Comparison of ENCODE assay signal across 18 cellular contexts in the genomic region with DNA sequence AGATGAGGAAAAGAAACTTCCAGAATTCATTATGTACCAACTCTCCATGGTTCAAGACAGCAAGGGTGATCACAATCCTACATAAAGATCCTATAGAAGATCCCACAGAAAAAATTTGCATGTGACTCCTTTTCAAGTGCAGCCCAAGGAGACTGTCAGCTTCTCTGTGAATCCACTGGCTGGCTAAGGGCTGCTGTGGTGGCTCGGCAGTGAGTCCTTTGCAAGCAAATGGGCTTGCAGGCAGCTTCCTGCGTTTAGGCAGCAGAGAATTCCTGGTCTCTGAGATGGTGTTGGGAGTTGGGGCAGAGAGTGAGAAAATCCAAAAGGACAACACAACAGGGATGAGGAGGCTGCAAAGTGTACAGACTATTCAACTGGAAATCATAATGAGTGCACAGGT. TPM values are rescaled to one million over a fixed set of nuclear protein-coding genes. Genes with fewer than 3 reads are reported as not detected.
DNase-seq lines count a peak whose midpoint lies in the region; ATAC-seq, FAIRE-seq and TF ChIP-seq lines count a peak whose summit lies in the region.
"Had no signal": no experiment of that assay in that cellular context is flagged by ENCODE, and none has a peak within 500 bp of the region (broad histone marks: within the 10 kb centered on the region; RNA-seq: fewer than 3 reads in every experiment).

No MANE protein-coding gene starts in this region.

- H4K91ac ChIP-seq in H9 (ENCODE audit: insufficient read length, low read depth, low read length): no peak overlapping the region

- no peaks in the 10 kb centered on the region for H3K79me2 ChIP-seq in H9 (ENCODE audit: insufficient read depth, low read length)

- H3K4me1 ChIP-seq in H9 (ENCODE audit: insufficient read depth, low read length): no peaks in the 10 kb centered on the region
- H3K4me1 ChIP-seq in iPS DF 6.9 (ENCODE audit: control insufficient read depth, insufficient read depth, low read length): no peaks in the 10 kb centered on the region
- H3K4me1 ChIP-seq in tibial nerve: peaks cover 0 to 3% (median 0%) of the 10 kb centered on the region in 4 donors
- no peaks in the 10 kb centered on the region for H3K4me1 ChIP-seq in upper lobe of left lung
- H3K4me1 ChIP-seq: BLaER1 treated with 17β-estradiol and CSF1 and Interleukin-3, amounts not matched to agents 10 nM and 100 nM had no signal

- TF ChIP-seq EP300 in tibial nerve (IDR thresholded peaks at IDR 0.05) (no peak), upper lobe of left lung (IDR thresholded peaks at IDR 0.05) (no peak)

- H4K20me1 ChIP-seq in H9 (ENCODE audit: control insufficient read depth, insufficient read depth, insufficient read length): no peaks in the 10 kb centered on the region
- H4K20me1 ChIP-seq: BLaER1 treated with 17β-estradiol and CSF1 and Interleukin-3, amounts not matched to agents 10 nM and 100 nM had no signal

- no peak for ATAC-seq in upper lobe of left lung (ENCODE audit: low FRiP score in 2 of 2)
- ATAC-seq: CD8-positive, alpha-beta T cell; GM12878 had no signal

- H3K23me2 ChIP-seq in H9 (ENCODE audit: insufficient read length, low read depth, low read length, poor library complexity, severe bottlenecking): no peaks in the 10 kb centered on the region

- TF ChIP-seq POLR2A in tibial nerve (IDR thresholded peaks at IDR 0.05) (no peak), upper lobe of left lung (IDR thresholded peaks at IDR 0.05) (no peak)

- no peaks in the 10 kb centered on the region for H3K27me3 Mint-ChIP-seq in H9 (ENCODE audit: low read depth)
- H3K27me3 Mint-ChIP-seq: B cell had no signal

- peak overlapping the region in 2 of 3 experiments; percentile 7 to 49; a peak in 3 of 7 replicates for H3K27ac Mint-ChIP-seq in H9
- H3K27ac Mint-ChIP-seq: B cell; CD8-positive, alpha-beta T cell had no signal

- H3K79me1 ChIP-seq in H9 (ENCODE audit: insufficient read depth, low read depth, low read length, poor library complexity, severe bottlenecking): no peaks in the 10 kb centered on the region

- H4K8ac ChIP-seq in H9 (replicated peaks; ENCODE audit: insufficient read length, low read depth, low read length): no peak overlapping the region

- no peak overlapping the region for H3K4me2 ChIP-seq in H9 (ENCODE audit: insufficient read depth, insufficient read length, low read length)
- H3K4me2 ChIP-seq: BLaER1 treated with 17β-estradiol and CSF1 and Interleukin-3, amounts not matched to agents 10 nM and 100 nM had no signal

- no peaks in the 10 kb centered on the region for H3K36me3 ChIP-seq in bronchial epithelial cell (ENCODE audit: control insufficient read depth, insufficient read depth, low read length)
- no peaks in the 10 kb centered on the region for H3K36me3 ChIP-seq in iPS DF 6.9 (ENCODE audit: control insufficient read depth, insufficient read depth, low read length)
- H3K36me3 ChIP-seq in tibial nerve: no peaks in the 10 kb centered on the region
- H3K36me3 ChIP-seq in upper lobe of left lung: no peaks in the 10 kb centered on the region
- H3K36me3 ChIP-seq: BLaER1 treated with 17β-estradiol and CSF1 and Interleukin-3, amounts not matched to agents 10 nM and 100 nM had no signal

- no peak overlapping the region for H3K9ac ChIP-seq in H9 (ENCODE audit: extremely low read depth, insufficient read length, low read length)
- H3K9ac ChIP-seq: BLaER1 treated with 17β-estradiol and CSF1 and Interleukin-3, amounts not matched to agents 10 nM and 100 nM had no signal

- H3K18ac ChIP-seq in H9 (ENCODE audit: insufficient read length, low read depth, low read length): no peak overlapping the region

- no peak overlapping the region for H2BK5ac ChIP-seq in H9 (ENCODE audit: insufficient read length, low read length)

- H2BK120ac ChIP-seq in H9 (ENCODE audit: low read depth, low read length, poor library complexity, severe bottlenecking): no peak overlapping the region

- H3K36me3 Mint-ChIP-seq in H9 (ENCODE audit: insufficient read depth in 1 of 3, low read depth in 3 of 3): no peaks in the 10 kb centered on the region
- H3K36me3 Mint-ChIP-seq: CD8-positive, alpha-beta T cell had no signal

- no peak overlapping the region for H3K4ac ChIP-seq in H9 (ENCODE audit: low read depth, low read length)

- TF ChIP-seq CTCF in H9 (conservative IDR thresholded peaks at IDR 0.05) (no peak), bronchial epithelial cell (IDR thresholded peaks at IDR 0.05; ENCODE audit: insufficient read depth, low read length, severe bottlenecking) (no peak), tibial nerve (IDR thresholded peaks at IDR 0.05) (no peak), upper lobe of left lung (IDR thresholded peaks at IDR 0.05) (no peak), coronary artery (IDR thresholded peaks at IDR 0.05) (no peak)

- no peak overlapping the region for H3K56ac ChIP-seq in H9 (ENCODE audit: insufficient read length, low read depth, low read length)

- no peak overlapping the region for H3K4me3 Mint-ChIP-seq in H9
- H3K4me3 Mint-ChIP-seq: B cell; CD8-positive, alpha-beta T cell had no signal

- H2BK12ac ChIP-seq in H9 (ENCODE audit: insufficient read length, low read depth, low read length): no peak overlapping the region

- no peak overlapping the region for H3K14ac ChIP-seq in H9 (ENCODE audit: insufficient read depth, low read length)

- no peak overlapping the region for H2BK15ac ChIP-seq in H9 (ENCODE audit: low read depth, low read length)

- H3K4me1 Mint-ChIP-seq in H9: peaks cover 10 to 13% of the 10 kb centered on the region in 2 experiments

- H3K9me3 ChIP-seq in H9 (ENCODE audit: control insufficient read depth, low read depth, low read length): no peaks in the 10 kb centered on the region
- H3K9me3 ChIP-seq in iPS DF 6.9 (ENCODE audit: control insufficient read depth, insufficient read depth, low read length): no peaks in the 10 kb centered on the region
- H3K9me3 ChIP-seq in tibial nerve: no peaks in the 10 kb centered on the region
- H3K9me3 ChIP-seq in upper lobe of left lung: no peaks in the 10 kb centered on the region
- H3K9me3 ChIP-seq: BLaER1 treated with 17β-estradiol and CSF1 and Interleukin-3, amounts not matched to agents 10 nM and 100 nM had no signal

- H3K4me3 ChIP-seq in bronchial epithelial cell (ENCODE audit: low read depth, low read length) (no peak overlapping the region), iPS DF 6.9 (ENCODE audit: low read length) (no peak overlapping the region), tibial nerve (no peak overlapping the region), upper lobe of left lung (no peak overlapping the region), coronary artery (no peak overlapping the region)
- H3K4me3 ChIP-seq: BLaER1 treated with 17β-estradiol and CSF1 and Interleukin-3, amounts not matched to agents 10 nM and 100 nM; GM12878 had no signal

- H3K23ac ChIP-seq in H9 (ENCODE audit: insufficient read length, low read depth, low read length): no peak overlapping the region

- FAIRE-seq in bronchial epithelial cell (lab: Jason Lieb, UNC): peak; percentile 23
- FAIRE-seq: GM12878, GM19239, HTR-8/SVneo had no signal

- no peak overlapping the region for H4K5ac ChIP-seq in H9 (ENCODE audit: insufficient read length, low read depth, low read length)

- DNase-seq in H9: peak; percentile 64
- no peak for DNase-seq in bronchial epithelial cell (ENCODE audit: low read depth)
- DNase-seq in iPS DF 6.9 (ENCODE audit: low read depth, low spot score): peak; percentile 35
- no peak for DNase-seq in GM19238 (ENCODE audit: insufficient read length, low spot score)
- no peak for DNase-seq in tibial nerve (ENCODE audit: low spot score in 2 of 2)
- no peak for DNase-seq in upper lobe of left lung
- DNase-seq in coronary artery (ENCODE audit: low spot score): no peak
- DNase-seq: Calu3; CD8-positive, alpha-beta T cell; DMS79 treated with DMSO at 0.1 percent for 48 hours; HCEC 1CT; IMR-90 had no signal

- no peak overlapping the region for H3K27ac ChIP-seq in H9 (ENCODE audit: insufficient read length, low read depth, low read length)
- H3K27ac ChIP-seq in iPS DF 6.9 (ENCODE audit: low read length): no peak overlapping the region
- H3K27ac ChIP-seq in tibial nerve: no peak overlapping the region
- no peak overlapping the region for H3K27ac ChIP-seq in upper lobe of left lung
- H3K27ac ChIP-seq in coronary artery: no peak overlapping the region
- H3K27ac ChIP-seq: BLaER1 treated with 17β-estradiol and CSF1 and Interleukin-3, amounts not matched to agents 10 nM and 100 nM; HL-60 had no signal

- no peak overlapping the region for H2BK20ac ChIP-seq in H9 (ENCODE audit: low read depth, low read length, poor library complexity, severe bottlenecking)

- WGBS in H9 (ENCODE audit: extremely low coverage, insufficient read length, low lambda C conversion rate): no CpG with 5 or more reads among the region's 2 CpGs
- no CpG with 5 or more reads among the region's 2 CpGs for WGBS in iPS DF 6.9 (ENCODE audit: insufficient coverage, insufficient read length)
- WGBS in tibial nerve, 2 donors: 68 to 75% methylated on average over 2 of the region's 2 CpGs
- WGBS in upper lobe of left lung, 2 donors: 79 to 87% methylated on average over 1 to 2 of the region's 2 CpGs

- no peak overlapping the region for H2AFZ ChIP-seq in H9 (ENCODE audit: low read length)

- no peak overlapping the region for H3T11ph ChIP-seq in H9 (ENCODE audit: low read length)

- H3K27me3 ChIP-seq in H9 (ENCODE audit: insufficient read depth, low read length): no peaks in the 10 kb centered on the region
- H3K27me3 ChIP-seq in bronchial epithelial cell (ENCODE audit: control insufficient read depth, insufficient read depth, low read length): no peaks in the 10 kb centered on the region
- H3K27me3 ChIP-seq in iPS DF 6.9 (ENCODE audit: control insufficient read depth, insufficient read depth, low read length): no peaks in the 10 kb centered on the region
- no peaks in the 10 kb centered on the region for H3K27me3 ChIP-seq in tibial nerve
- no peaks in the 10 kb centered on the region for H3K27me3 ChIP-seq in upper lobe of left lung
- H3K27me3 ChIP-seq: BLaER1 treated with 17β-estradiol and CSF1 and Interleukin-3, amounts not matched to agents 10 nM and 100 nM had no signal

- no peaks in the 10 kb centered on the region for H3K9me3 Mint-ChIP-seq in H9
- H3K9me3 Mint-ChIP-seq: CD8-positive, alpha-beta T cell had no signal

- H2AK5ac ChIP-seq in H9 (ENCODE audit: insufficient read length, low read length): no peak overlapping the region

RNA-seq across cellular contexts. Expression of gene NABP1, which starts 43.4 kb away (rescaled TPM):
- total RNA-seq in H9 (2021) (3.2 TPM in 2 replicates), bronchial epithelial cell (45.5 and 70.0 TPM in 2 replicates), tibial nerve (10 to 100 TPM; 11.4 to 26.6 (median 22.2) TPM), upper lobe of left lung (100 to 1,000 TPM in 1 of 6 donors, 10 to 100 TPM in 5; 35.7 to 137 (median 46.9) TPM)

Comparison
In these comparisons a context has a peak if more than half of its experiments do, and no peak if none do; other contexts are left out.
1. DNase-seq: peak in H9 (single experiment) and iPS DF 6.9 (single experiment); none in bronchial epithelial cell (single experiment), GM19238 (single experiment), tibial nerve (0 of 2), upper lobe of left lung (0 of 2) and coronary artery (single experiment).